Comparison of ENCODE assay signal across 8 cellular contexts in genomic region chr12:125983784-125984510, GRCh38.
A peak's percentile ranks its signal among the peaks of the same experiment; 100 is the strongest.
DNase-seq lines count a peak whose midpoint lies in the region; ATAC-seq, FAIRE-seq and TF ChIP-seq lines count a peak whose summit lies in the region.

No MANE protein-coding gene starts in this region.

- peak overlapping the region; percentile 9 for H3K9ac ChIP-seq in smooth muscle cell (ENCODE audit: low read depth)

- H3F3A ChIP-seq in smooth muscle cell (ENCODE audit: low read depth): no peaks in the 10 kb centered on the region

- DNase-seq in LHCN-M2 (ENCODE audit: low read depth) (peak; percentile 22), T47D (ENCODE audit: low read depth in 1 of 2, low spot score in 1 of 2) (peak; percentile 29 to 47), kidney epithelial cell (ENCODE audit: low read depth) (no peak), smooth muscle cell (lab: John Stamatoyannopoulos, UW; ENCODE audit: unreplicated experiment) (no peak), NCI-H146 treated with DMSO at 0.1 percent for 48 hours (lab: John Stamatoyannopoulos, UW; ENCODE audit: unreplicated experiment) (no peak), GM12892 (ENCODE audit: insufficient read length) (no peak)
- DNase-seq in stimulated activated naive CD4-positive, alpha-beta T cell (lab: John Stamatoyannopoulos, UW): no peak

- TF ChIP-seq CTCF in kidney epithelial cell (IDR thresholded peaks at IDR 0.05; ENCODE audit: insufficient read depth, low read length, poor library complexity, severe bottlenecking): no peak
- TF ChIP-seq CTCF in smooth muscle cell (IDR thresholded peaks at IDR 0.05; ENCODE audit: borderline replicate concordance, insufficient read depth, poor library complexity, severe bottlenecking): no peak

- peak overlapping the region; percentile 92 for H2AFZ ChIP-seq in smooth muscle cell (ENCODE audit: low read depth)

- H3K79me2 ChIP-seq in smooth muscle cell (ENCODE audit: low read depth): no peaks in the 10 kb centered on the region

- H3K36me3 ChIP-seq in kidney epithelial cell (ENCODE audit: control insufficient read depth, insufficient read depth, low read length) (no peaks in the 10 kb centered on the region), smooth muscle cell (ENCODE audit: low read depth) (no peaks in the 10 kb centered on the region)

- peaks cover 5% of the 10 kb centered on the region for H3K4me1 ChIP-seq in smooth muscle cell (ENCODE audit: low read depth)

- H3K27me3 ChIP-seq in kidney epithelial cell (ENCODE audit: control insufficient read depth, insufficient read depth, low read length) (no peaks in the 10 kb centered on the region), smooth muscle cell (ENCODE audit: low read depth) (no peaks in the 10 kb centered on the region)

- H3K4me2 ChIP-seq in smooth muscle cell: peak overlapping the region; percentile 91

- WGBS in smooth muscle cell (ENCODE audit: low lambda C conversion rate): 3% methylated on average over 13 of the region's 14 CpGs

- TF ChIP-seq POLR2A in GM12892 (IDR thresholded peaks at IDR 0.05; ENCODE audit: low read depth, low read length): no peak

- no peaks in the 10 kb centered on the region for H3K9me3 ChIP-seq in smooth muscle cell (replicated peaks; ENCODE audit: low read depth)

- in situ Hi-C loops in T47D (cut with HindIII; ENCODE audit: low pct_unique_long_range_greater_than_20kb, low sequenced_read_pairs): no loop called here

- H3K4me3 ChIP-seq in kidney epithelial cell (ENCODE audit: low read depth, low read length) (peak overlapping the region; percentile 46), smooth muscle cell (peak overlapping the region; percentile 66)

- no peaks in the 10 kb centered on the region for H4K20me1 ChIP-seq in smooth muscle cell (ENCODE audit: low read depth)

- FAIRE-seq in GM12892 (lab: Jason Lieb, UNC): no peak

- no peak overlapping the region for H3K27ac ChIP-seq in smooth muscle cell (ENCODE audit: low read depth)

- ATAC-seq in GM21381 (IDR thresholded peaks at IDR 0.05; ENCODE audit: unreplicated experiment): no peak

Comparison
In these comparisons a context has a peak if more than half of its experiments do, and no peak if none do; other contexts are left out.
1. DNase-seq: peak in LHCN-M2 (single experiment) and T47D (2 of 2); none in kidney epithelial cell (single experiment), smooth muscle cell (single experiment), NCI-H146 treated with DMSO at 0.1 percent for 48 hours (single experiment), GM12892 (single experiment) and stimulated activated naive CD4-positive, alpha-beta T cell (0 of 6).